In the genomic region with DNA sequence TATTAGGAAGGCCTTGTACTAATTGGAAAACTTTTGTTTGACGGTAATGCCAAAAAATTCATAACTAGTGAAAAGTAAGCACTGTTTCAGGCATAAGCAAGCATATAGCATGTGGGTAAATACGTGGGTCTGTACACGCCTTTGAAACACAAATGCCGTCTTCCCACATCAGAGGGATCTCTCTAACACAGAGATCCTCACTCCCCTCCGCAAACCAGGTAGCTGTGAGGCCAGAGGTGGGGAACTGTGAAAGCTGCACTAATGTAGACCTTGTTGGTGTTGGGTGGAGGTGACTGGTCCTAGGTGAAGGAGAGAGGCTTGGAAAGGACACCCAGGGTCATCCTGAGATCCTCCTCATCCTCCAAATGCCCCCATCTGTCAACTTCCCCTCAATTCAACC, we compare ENCODE assay signal across 20 cellular contexts.
"Had no signal": no experiment of that assay in that cellular context is flagged by ENCODE, and none has a peak within 500 bp of the region (broad histone marks: within the 10 kb centered on the region; RNA-seq: fewer than 3 reads in every experiment).

No MANE protein-coding gene starts in this region.

- H3K36me3 Mint-ChIP-seq: activated CD4-positive, alpha-beta memory T cell treated with anti-CD3 and anti-CD28 coated beads for 36 hours; activated CD8-positive, alpha-beta memory T cell treated with anti-CD3 and anti-CD28 coated beads, Interleukin-2, amount 10 ng/mL, durations not matched to agents 7 days and 5 days; natural killer cell had no signal

- H3K9me3 Mint-ChIP-seq: activated CD4-positive, alpha-beta memory T cell treated with anti-CD3 and anti-CD28 coated beads for 36 hours; immature natural killer cell; natural killer cell; stimulated activated memory B cell treated with anti-CD40 and anti-IgM and Interleukin-4, amounts not matched to agents 10 μg/mL and 1 μg/mL and 100 μg/mL, for 72 hours had no signal

- H3K27ac Mint-ChIP-seq: activated CD4-positive, alpha-beta memory T cell treated with anti-CD3 and anti-CD28 coated beads for 36 hours; activated CD8-positive, alpha-beta memory T cell treated with anti-CD3 and anti-CD28 coated beads, Interleukin-2, amount 10 ng/mL, durations not matched to agents 7 days and 5 days; natural killer cell had no signal

- H3K4me3 Mint-ChIP-seq: activated CD4-positive, alpha-beta memory T cell treated with anti-CD3 and anti-CD28 coated beads for 36 hours; activated CD8-positive, alpha-beta memory T cell treated with anti-CD3 and anti-CD28 coated beads, Interleukin-2, amount 10 ng/mL, durations not matched to agents 7 days and 5 days; immature natural killer cell; natural killer cell; stimulated activated memory B cell treated with anti-CD40 and anti-IgM and Interleukin-4, amounts not matched to agents 10 μg/mL and 1 μg/mL and 100 μg/mL, for 72 hours had no signal

- H3K27me3 Mint-ChIP-seq: activated CD4-positive, alpha-beta memory T cell treated with anti-CD3 and anti-CD28 coated beads for 36 hours; stimulated activated memory B cell treated with anti-CD40 and anti-IgM and Interleukin-4, amounts not matched to agents 10 μg/mL and 1 μg/mL and 100 μg/mL, for 72 hours had no signal

- ATAC-seq: activated CD4-positive, CD25-positive, alpha-beta regulatory T cell treated with anti-CD3 and anti-CD28 coated beads, Interleukin-2, amount 50 U/mL, for 24 hours; activated CD8-positive, alpha-beta memory T cell treated with anti-CD3 and anti-CD28 coated beads, Interleukin-2, amount 10 ng/mL, durations not matched to agents 7 days and 5 days; body of pancreas; esophagus mucosa; natural killer cell; stimulated activated memory B cell treated with anti-CD40 and anti-IgM and Interleukin-4, amounts not matched to agents 10 μg/mL and 1 μg/mL and 100 μg/mL, for 72 hours had no signal

- H3K4me1 Mint-ChIP-seq: activated CD8-positive, alpha-beta memory T cell treated with anti-CD3 and anti-CD28 coated beads, Interleukin-2, amount 10 ng/mL, durations not matched to agents 7 days and 5 days had no signal

- DNase-seq: activated CD4-positive, alpha-beta memory T cell treated with anti-CD3 and anti-CD28 coated beads for 36 hours; activated CD8-positive, alpha-beta memory T cell treated with anti-CD3 and anti-CD28 coated beads, Interleukin-2, amount 10 ng/mL, durations not matched to agents 7 days and 5 days; activated naive CD4-positive, alpha-beta T cell; anterior cingulate cortex; body of pancreas; dermis blood vessel endothelial cell; effector memory CD4-positive, alpha-beta T cell; foreskin melanocyte; immature natural killer cell; left ventricle myocardium inferior; natural killer cell; retina; sigmoid colon; stimulated activated CD4-positive, alpha-beta T cell treated with anti-CD3 and anti-CD28 coated beads, Interleukin-15, amount 100 ng/mL, for 24 hours; stomach; trophoblast cell; uterus had no signal
